2 cellular contexts compared by ENCODE assay signal in the genomic region with DNA sequence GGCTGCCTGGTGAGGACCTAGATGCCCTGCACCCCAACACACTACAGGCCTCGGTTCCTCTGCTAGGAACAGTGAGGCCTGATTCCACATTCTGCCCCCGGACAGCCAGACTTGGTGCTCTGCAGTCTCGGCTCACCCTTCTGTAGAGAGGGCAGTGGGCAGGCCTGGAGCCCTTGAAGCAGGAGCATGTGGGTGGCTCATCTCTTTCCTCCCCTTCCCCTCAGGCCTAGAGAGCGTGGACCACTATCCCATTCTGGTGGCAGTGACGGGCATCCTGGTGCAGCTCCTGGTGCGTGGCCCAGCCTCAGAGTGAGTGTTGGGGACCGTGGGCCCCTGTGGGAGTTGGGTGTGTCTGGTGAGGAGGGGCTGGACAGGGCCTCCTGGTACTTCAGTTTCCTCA.
TF ChIP-seq lines count a peak whose summit lies in the region.

No MANE protein-coding gene starts in this region.

TF ChIP-seq in SK-N-SH, 30 proteins besides CTCF, POLR2A, EP300 and RAD21:
- TF ChIP-seq, protein P1, sequence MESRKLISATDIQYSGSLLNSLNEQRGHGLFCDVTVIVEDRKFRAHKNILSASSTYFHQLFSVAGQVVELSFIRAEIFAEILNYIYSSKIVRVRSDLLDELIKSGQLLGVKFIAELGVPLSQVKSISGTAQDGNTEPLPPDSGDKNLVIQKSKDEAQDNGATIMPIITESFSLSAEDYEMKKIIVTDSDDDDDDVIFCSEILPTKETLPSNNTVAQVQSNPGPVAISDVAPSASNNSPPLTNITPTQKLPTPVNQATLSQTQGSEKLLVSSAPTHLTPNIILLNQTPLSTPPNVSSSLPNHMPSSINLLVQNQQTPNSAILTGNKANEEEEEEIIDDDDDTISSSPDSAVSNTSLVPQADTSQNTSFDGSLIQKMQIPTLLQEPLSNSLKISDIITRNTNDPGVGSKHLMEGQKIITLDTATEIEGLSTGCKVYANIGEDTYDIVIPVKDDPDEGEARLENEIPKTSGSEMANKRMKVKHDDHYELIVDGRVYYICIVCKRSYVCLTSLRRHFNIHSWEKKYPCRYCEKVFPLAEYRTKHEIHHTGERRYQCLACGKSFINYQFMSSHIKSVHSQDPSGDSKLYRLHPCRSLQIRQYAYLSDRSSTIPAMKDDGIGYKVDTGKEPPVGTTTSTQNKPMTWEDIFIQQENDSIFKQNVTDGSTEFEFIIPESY (IDR thresholded peaks at IDR 0.05; ENCODE audit: borderline replicate concordance, low read depth) = no peak
- TF ChIP-seq, protein P2, sequence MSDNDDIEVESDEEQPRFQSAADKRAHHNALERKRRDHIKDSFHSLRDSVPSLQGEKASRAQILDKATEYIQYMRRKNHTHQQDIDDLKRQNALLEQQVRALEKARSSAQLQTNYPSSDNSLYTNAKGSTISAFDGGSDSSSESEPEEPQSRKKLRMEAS (IDR thresholded peaks at IDR 0.05; ENCODE audit: low read depth) = no peak
- no peak for TF ChIP-seq PBX3 (IDR thresholded peaks at IDR 0.05)
- TF ChIP-seq RXRA (IDR thresholded peaks at IDR 0.05; ENCODE audit: borderline replicate concordance, low read depth) = no peak
- TF ChIP-seq IRF3 (IDR thresholded peaks at IDR 0.05; ENCODE audit: low read depth, low read length) = no peak
- TF ChIP-seq GATA2 (CRISPR knock-in tag; IDR thresholded peaks at IDR 0.05) = no peak
- no peak for TF ChIP-seq ELF1 (IDR thresholded peaks at IDR 0.05)
- TF ChIP-seq POLR2AphosphoS5 (IDR thresholded peaks at IDR 0.05; ENCODE audit: low read depth, low read length) = no peak
- no peak for TF ChIP-seq NFIC (IDR thresholded peaks at IDR 0.05; ENCODE audit: borderline replicate concordance)
- TF ChIP-seq FOXJ3 (CRISPR knock-in tag; IDR thresholded peaks at IDR 0.05) = no peak
- no peak for TF ChIP-seq SIN3A (IDR thresholded peaks at IDR 0.05; ENCODE audit: borderline replicate concordance, low read depth, low read length)
- no peak for TF ChIP-seq TEAD4 (IDR thresholded peaks at IDR 0.05; ENCODE audit: borderline replicate concordance, insufficient read depth)
- TF ChIP-seq RCOR1 (IDR thresholded peaks at IDR 0.05; ENCODE audit: low read length) = no peak
- TF ChIP-seq TAF1 (IDR thresholded peaks at IDR 0.05; ENCODE audit: borderline replicate concordance, low read depth, low read length) = no peak
- no peak for TF ChIP-seq USF2 (IDR thresholded peaks at IDR 0.05; ENCODE audit: borderline replicate concordance, low read depth, low read length)

TF ChIP-seq in SK-N-SH treated with all-trans-retinoic acid at 6 μM for 48 hours, 23 proteins besides CTCF, POLR2A, EP300 and RAD21:
- TF ChIP-seq ARNTL (CRISPR knock-in tag; IDR thresholded peaks at IDR 0.05; ENCODE audit: borderline replicate concordance, low read depth) = no peak
- no peak for TF ChIP-seq ZNF565 (CRISPR knock-in tag; conservative IDR thresholded peaks at IDR 0.05; ENCODE audit: low read depth)
- no peak for TF ChIP-seq RARB (CRISPR knock-in tag; IDR thresholded peaks at IDR 0.05)
- TF ChIP-seq ESRRG (CRISPR knock-in tag; IDR thresholded peaks at IDR 0.05) = no peak
- TF ChIP-seq ZC3H10 (CRISPR knock-in tag; IDR thresholded peaks at IDR 0.05) = no peak
- TF ChIP-seq POU6F1 (CRISPR knock-in tag; IDR thresholded peaks at IDR 0.05; ENCODE audit: borderline replicate concordance, low read depth) = no peak
- no peak for TF ChIP-seq PPARA (CRISPR knock-in tag; IDR thresholded peaks at IDR 0.05; ENCODE audit: borderline replicate concordance)
- no peak for TF ChIP-seq BACH2 (CRISPR knock-in tag; IDR thresholded peaks at IDR 0.05; ENCODE audit: borderline replicate concordance)
- TF ChIP-seq TCF4 (CRISPR knock-in tag; IDR thresholded peaks at IDR 0.05; ENCODE audit: borderline replicate concordance) = no peak
- no peak for TF ChIP-seq OSR1 (CRISPR knock-in tag; IDR thresholded peaks at IDR 0.05)
- TF ChIP-seq CSRNP3 (CRISPR knock-in tag; IDR thresholded peaks at IDR 0.05) = no peak
TF ChIP-seq in SK-N-SH treated with all-trans-retinoic acid at 6 μM for 48 hours: peak in this region for 0.
